Comparison of ENCODE assay signal across 8 cellular contexts in genomic region chr5:76716456-76717157, GRCh38. TPM values are rescaled to one million over a fixed set of nuclear protein-coding genes. Genes with fewer than 3 reads are reported as not detected.
DNase-seq lines count a peak whose midpoint lies in the region; ATAC-seq and TF ChIP-seq lines count a peak whose summit lies in the region.

No MANE protein-coding gene starts in this region.

- BruUV-seq in Calu3 (replicated peaks; lab: Mats Ljungman, UMichigan): TSS peak; percentile 45
- BruUV-seq in MCF 10A (replicated peaks; lab: Mats Ljungman, UMichigan): TSS peak; percentile 37

- H3K27ac Mint-ChIP-seq in Calu3 (ENCODE audit: unreplicated experiment) (peak overlapping the region; percentile 52), MCF 10A (ENCODE audit: low read depth, unreplicated experiment) (peak overlapping the region; percentile 66)

- H3K4me3 ChIP-seq in NT2/D1 (ENCODE audit: insufficient read length, low read depth): peak overlapping the region; percentile 81
- H3K4me3 ChIP-seq in uterus: peak overlapping the region; percentile 33 to 66

- intact Hi-C loops in Calu3 (cut with micrococcal nuclease; ENCODE audit: unreplicated experiment): loop anchor here (5.0 kb wide), 1 partner anchor 56 kb away; no protein-coding TSS in a partner anchor
- intact Hi-C loops in MCF 10A (cut with micrococcal nuclease): loop anchor here (1.0 to 5.0 kb wide), 5 partner anchors 41 to 152 kb away; no protein-coding TSS in a partner anchor
- intact Hi-C loops in uterus (cut with DNase I; ENCODE audit: low total_unique reads): no loop called here

- no peak for DNase-seq in Calu3
- DNase-seq in NT2/D1 (ENCODE audit: low read depth, low spot score): no peak
- no peak for DNase-seq in MCF 10A (ENCODE audit: unreplicated experiment)
- DNase-seq in lung microvascular endothelial cell (ENCODE audit: low read depth in 2 of 2): peak; percentile 61 to 64
- no peak for DNase-seq in uterus
- DNase-seq in foreskin melanocyte: no peak

- H3K27me3 ChIP-seq in NT2/D1 (ENCODE audit: insufficient read depth, insufficient read length): peaks cover 22% of the 10 kb centered on the region
- no peaks in the 10 kb centered on the region for H3K27me3 ChIP-seq in uterus

- H3K36me3 ChIP-seq in NT2/D1 (ENCODE audit: insufficient read depth, insufficient read length, low read length) (no peaks in the 10 kb centered on the region), uterus (no peaks in the 10 kb centered on the region)

- CTCF ChIA-PET in Calu3 (lab: Charles Lee): no interaction called here
- CTCF ChIA-PET in MCF 10A (lab: Yijun Ruan, JAX): interaction anchor here (0.8 kb wide), 3 partner anchors 20 to 58 kb away, joined by 3 to 4 read pairs (median 3); no protein-coding TSS in a partner anchor

- no peaks in the 10 kb centered on the region for H3K9me3 Mint-ChIP-seq in Calu3 (ENCODE audit: low read depth, unreplicated experiment)
- no peaks in the 10 kb centered on the region for H3K9me3 Mint-ChIP-seq in MCF 10A (ENCODE audit: unreplicated experiment)

- H3K27me3 Mint-ChIP-seq in Calu3 (ENCODE audit: unreplicated experiment) (peaks cover 14% of the 10 kb centered on the region), MCF 10A (ENCODE audit: insufficient read depth, unreplicated experiment) (no peaks in the 10 kb centered on the region)

- peak overlapping the region; percentile 81 for H3K9ac ChIP-seq in NT2/D1 (ENCODE audit: insufficient read length, low read depth)

- H3K4me3 Mint-ChIP-seq in Calu3 (ENCODE audit: low read depth, unreplicated experiment) (peak overlapping the region; percentile 97), MCF 10A (ENCODE audit: unreplicated experiment) (peak overlapping the region; percentile 79)

- ATAC-seq in GM19035 (IDR thresholded peaks at IDR 0.05; ENCODE audit: unreplicated experiment): no peak
- no peak for ATAC-seq in HG03469 (IDR thresholded peaks at IDR 0.05; ENCODE audit: unreplicated experiment)

- POLR2A ChIA-PET in MCF 10A (lab: Yijun Ruan, JAX): interaction anchor here (1.5 kb wide), 1 partner anchor 20 kb away, joined by 4 read pairs; no protein-coding TSS in a partner anchor

- H3K4me1 Mint-ChIP-seq in Calu3 (ENCODE audit: low read depth, unreplicated experiment) (peaks cover 6% of the 10 kb centered on the region), MCF 10A (ENCODE audit: insufficient read depth, unreplicated experiment) (peaks cover 22% of the 10 kb centered on the region)

- H3K4me1 ChIP-seq in NT2/D1 (ENCODE audit: insufficient read depth, insufficient read length) (no peaks in the 10 kb centered on the region), uterus (peaks cover 0 to 4% of the 10 kb centered on the region in 2 donors)

- H3K9me3 ChIP-seq in NT2/D1 (ENCODE audit: insufficient read depth, low read length): no peaks in the 10 kb centered on the region
- H3K9me3 ChIP-seq in uterus: no peaks in the 10 kb centered on the region

- peak overlapping the region; percentile 65 to 74 for H3K27ac ChIP-seq in uterus

- no peak for TF ChIP-seq POLR2A in uterus (IDR thresholded peaks at IDR 0.05)

- TF ChIP-seq CTCF in Calu3 (IDR thresholded peaks at IDR 0.05; ENCODE audit: unreplicated experiment): no peak
- no peak for TF ChIP-seq CTCF in MCF 10A (IDR thresholded peaks at IDR 0.05; ENCODE audit: unreplicated experiment)
- no peak for TF ChIP-seq CTCF in uterus (IDR thresholded peaks at IDR 0.05)

- peaks cover 25% of the 10 kb centered on the region for H3K36me3 Mint-ChIP-seq in Calu3 (ENCODE audit: insufficient read depth, unreplicated experiment)
- H3K36me3 Mint-ChIP-seq in MCF 10A (ENCODE audit: insufficient read depth, unreplicated experiment): peaks cover 17% of the 10 kb centered on the region

RNA-seq across cellular contexts. Expression of gene F2R, which starts 0.7 kb away (rescaled TPM):
- total RNA-seq in Calu3 (2022): 13.6 and 14.4 TPM in 2 replicates
- 17.3 and 17.6 TPM in 2 replicates for total RNA-seq in MCF 10A (2022)
- total RNA-seq in lung microvascular endothelial cell: 59.3 and 81.7 TPM in 2 replicates
- 10 to 100 TPM in 3 of 4 donors, 1 to 10 TPM in 1; 9.4 to 38.7 (median 16.7) TPM for total RNA-seq in uterus

Comparison
In these comparisons a context has a peak if more than half of its experiments do, and no peak if none do; other contexts are left out.
1. DNase-seq: peak in lung microvascular endothelial cell (2 of 2); none in Calu3 (single experiment), NT2/D1 (single experiment), MCF 10A (single experiment), uterus (0 of 2) and foreskin melanocyte (single experiment).